Comparison of ENCODE assay signal across 8 cellular contexts in the genomic region with DNA sequence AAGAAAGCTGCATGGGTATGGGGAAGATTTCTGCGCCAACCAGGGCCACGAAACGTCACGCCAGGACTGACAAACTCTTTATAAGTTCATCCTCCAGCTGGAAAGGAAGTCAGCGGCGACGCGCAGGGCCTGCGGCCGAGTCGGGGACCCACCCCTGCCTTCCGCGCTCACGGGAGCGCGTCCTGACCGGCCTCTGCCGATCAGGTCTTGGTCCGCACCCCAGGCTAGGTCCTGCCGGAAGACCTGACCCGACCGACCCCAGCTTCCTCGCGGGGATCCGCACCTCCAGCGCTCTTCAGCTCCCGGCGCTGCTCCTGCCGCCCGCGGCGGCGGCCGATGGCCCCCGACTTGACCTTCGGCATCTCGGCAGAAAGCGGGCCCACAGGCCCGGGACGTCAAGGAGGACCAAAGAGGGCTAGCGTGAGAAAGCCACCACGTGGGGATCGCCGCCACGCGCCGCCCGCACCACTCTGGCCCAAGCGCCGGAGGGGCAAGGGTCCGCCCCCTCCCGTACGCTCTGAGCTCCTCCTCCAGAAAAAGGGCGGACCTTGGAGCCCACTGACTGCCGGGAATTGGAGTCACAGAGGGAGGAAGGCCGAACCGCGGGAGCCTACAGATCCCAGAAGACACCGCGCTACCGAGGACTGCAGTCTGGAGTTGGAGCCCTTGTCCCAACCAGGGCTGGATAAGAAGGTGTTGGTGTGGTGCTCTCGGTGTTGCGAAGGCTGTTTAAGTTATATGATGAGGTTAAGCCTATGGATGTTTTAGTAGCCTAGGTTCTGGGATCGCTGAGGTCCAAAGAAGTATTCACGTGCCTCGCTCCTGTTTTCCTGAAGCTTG. TPM values are rescaled to one million over a fixed set of nuclear protein-coding genes. Genes with fewer than 3 reads are reported as not detected.
DNase-seq lines count a peak whose midpoint lies in the region; FAIRE-seq and TF ChIP-seq lines count a peak whose summit lies in the region.

TSS of gene DIMT1 (minus strand) at position 495 of the 840 bp plus-strand sequence. CDS start at position 362, 133 bp downstream.

- TF ChIP-seq CTCF in HFF-Myc (IDR thresholded peaks at IDR 0.05; ENCODE audit: low read depth, low read length, missing control alignments) = no peak
- TF ChIP-seq CTCF in subcutaneous adipose tissue (IDR thresholded peaks at IDR 0.05; ENCODE audit: low read depth) = no peak

- WGBS in neuronal stem cell (ENCODE audit: extremely low coverage in 2 of 2, insufficient read length in 2 of 2, insufficient replicate concordance in 1 of 2), 2 donors = no CpG with 5 or more reads among the region's 66 CpGs

- no peak within 1 kb of the TSS for H2AK5ac ChIP-seq in neuronal stem cell (ENCODE audit: low read depth, low read length)

- H3K4me1 Mint-ChIP-seq in activated naive CD4-positive, alpha-beta T cell treated with anti-CD3 and anti-CD28 coated beads for 36 hours (ENCODE audit: low read depth) = peaks cover 19% of the 10 kb centered on the region

- H3K79me1 ChIP-seq in neuronal stem cell (ENCODE audit: low read depth, low read length) = peaks cover 1% of the 10 kb centered on the region

- no peaks in the 10 kb centered on the region for H3K9me3 Mint-ChIP-seq in activated naive CD4-positive, alpha-beta T cell treated with anti-CD3 and anti-CD28 coated beads for 36 hours

- no peaks in the 10 kb centered on the region for H3K27me3 Mint-ChIP-seq in activated naive CD4-positive, alpha-beta T cell treated with anti-CD3 and anti-CD28 coated beads for 36 hours (ENCODE audit: low read depth)

- peak within 1 kb of the TSS; percentile 94 for H3K18ac ChIP-seq in neuronal stem cell (ENCODE audit: low read length)

- no peak within 1 kb of the TSS for H2BK120ac ChIP-seq in neuronal stem cell (ENCODE audit: low read depth, low read length)

- H3K27ac ChIP-seq in neuronal stem cell (replicated peaks; ENCODE audit: low read length) = peak within 1 kb of the TSS; percentile 97

- CTCF ChIA-PET in activated naive CD4-positive, alpha-beta T cell treated with anti-CD3 and anti-CD28 coated beads for 36 hours (lab: Charles Lee) = interaction anchor here (0.7 to 3.7 kb wide), 4 partner anchors 10 to 179 kb away, joined by 3 to 27 read pairs (median 4); no protein-coding TSS in a partner anchor

- no peak within 1 kb of the TSS for H2BK5ac ChIP-seq in neuronal stem cell (ENCODE audit: low read length)

- no peak within 1 kb of the TSS for H3K4ac ChIP-seq in neuronal stem cell (ENCODE audit: low read length)

- H3K27me3 ChIP-seq in neuronal stem cell (ENCODE audit: control insufficient read depth in 3 of 3, insufficient read depth in 3 of 3, low read depth in 1 of 3, low read length in 3 of 3) = no peaks in the 10 kb centered on the region

- H2BK15ac ChIP-seq in neuronal stem cell (ENCODE audit: low read length) = no peak within 1 kb of the TSS

- H3K36me3 ChIP-seq in neuronal stem cell (replicated peaks in 1 of 2; ENCODE audit: control insufficient read depth in 2 of 2, insufficient read depth in 2 of 2, low read length in 2 of 2) = peaks cover under 1 to 32% of the 10 kb centered on the region in 2 donors

- peak within 1 kb of the TSS; percentile 90 for H3K27ac Mint-ChIP-seq in activated naive CD4-positive, alpha-beta T cell treated with anti-CD3 and anti-CD28 coated beads for 36 hours

- H3K9me3 ChIP-seq in neuronal stem cell (replicated peaks in 1 of 2; ENCODE audit: control insufficient read depth in 2 of 2, insufficient read depth in 1 of 2, low read depth in 1 of 2, low read length in 2 of 2) = no peaks in the 10 kb centered on the region

- H3K4me3 ChIP-seq in HFF-Myc (replicated peaks; ENCODE audit: low read depth, low read length) (peak within 1 kb of the TSS; percentile 97), neuronal stem cell (ENCODE audit: low read length in 2 of 2) (peak within 1 kb of the TSS; percentile 75 to 88)

- H3K4me1 ChIP-seq in neuronal stem cell (ENCODE audit: control insufficient read depth in 2 of 2, insufficient read depth in 1 of 2, low read depth in 1 of 2, low read length in 2 of 2) = peaks cover 0 to 4% of the 10 kb centered on the region in 2 donors

- H4K8ac ChIP-seq in neuronal stem cell (ENCODE audit: low read depth, low read length) = no peak within 1 kb of the TSS

- intact Hi-C loops in activated naive CD4-positive, alpha-beta T cell treated with anti-CD3 and anti-CD28 coated beads for 36 hours (cut with micrococcal nuclease) = loop anchor here (1.0 to 5.0 kb wide), 6 partner anchors 8 to 1458 kb away; partner anchors contain the start of genes ERCC8, IPO11, KIF2A and LRRC70

- no peak for FAIRE-seq in frontal cortex (lab: Jason Lieb, UNC)

- peak; percentile 96 for DNase-seq in GM03348 (ENCODE audit: low spot score)
- DNase-seq in HFF-Myc (ENCODE audit: extremely low read depth, low read depth) = peak; percentile 92
- DNase-seq in NAMALWA (ENCODE audit: low spot score) = peak; percentile 99
- peak; percentile 98 for DNase-seq in SK-N-DZ (ENCODE audit: low spot score)
- peak; percentile 97 for DNase-seq in activated naive CD4-positive, alpha-beta T cell treated with anti-CD3 and anti-CD28 coated beads for 36 hours
- DNase-seq in frontal cortex (ENCODE audit: low spot score in 2 of 2) = peak; percentile 93 to 94
- peak; percentile 94 for DNase-seq in neuronal stem cell (ENCODE audit: low spot score)

- peak within 1 kb of the TSS; percentile 96 for H2AFZ ChIP-seq in neuronal stem cell (ENCODE audit: low read length)

- peak within 1 kb of the TSS; percentile 76 for H3K4me2 ChIP-seq in neuronal stem cell (ENCODE audit: insufficient read depth, low read length, poor library complexity, severe bottlenecking)

- H3K9ac ChIP-seq in neuronal stem cell (ENCODE audit: low read depth, low read length, poor library complexity) = peak within 1 kb of the TSS; percentile 66

- H3K14ac ChIP-seq in neuronal stem cell (ENCODE audit: low read length) = no peak within 1 kb of the TSS

- H2BK12ac ChIP-seq in neuronal stem cell (ENCODE audit: low read length) = peak within 1 kb of the TSS; percentile 73

- peak within 1 kb of the TSS; percentile 98 for H3K4me3 Mint-ChIP-seq in activated naive CD4-positive, alpha-beta T cell treated with anti-CD3 and anti-CD28 coated beads for 36 hours

- peaks cover 21% of the 10 kb centered on the region for H3K36me3 Mint-ChIP-seq in activated naive CD4-positive, alpha-beta T cell treated with anti-CD3 and anti-CD28 coated beads for 36 hours (ENCODE audit: low read depth)

- H4K91ac ChIP-seq in neuronal stem cell (ENCODE audit: low read depth, low read length, poor library complexity) = no peak within 1 kb of the TSS

- peak within 1 kb of the TSS; percentile 96 for H3K23ac ChIP-seq in neuronal stem cell (ENCODE audit: low read depth, low read length, poor library complexity)

RNA-seq across cellular contexts. Expression of gene DIMT1, which starts in this region (rescaled TPM):
- polyA plus RNA-seq in SK-N-DZ (2014; cell fraction: cytosol; rRNA removed) = 53.9 and 59.6 TPM in 2 replicates
- 84.2 and 87.8 TPM in 2 replicates for polyA plus RNA-seq in SK-N-DZ (2014; cell fraction: nucleus; rRNA removed)
- total RNA-seq in activated naive CD4-positive, alpha-beta T cell treated with anti-CD3 and anti-CD28 coated beads for 36 hours = 10 to 100 TPM; 47.4 to 48.4 TPM
- total RNA-seq in frontal cortex (18.8 TPM), subcutaneous adipose tissue (10 to 100 TPM; 11.7 to 36.3 (median 24.5) TPM)
- 24.4 TPM for polyA plus RNA-seq in neuronal stem cell (2013, experiment 1 of 2)
- polyA plus RNA-seq in neuronal stem cell (2013, experiment 2 of 2) = 24.2 TPM

Comparison
In these comparisons a context has a peak if more than half of its experiments do, and no peak if none do; other contexts are left out.
1. Peak in every context shown above with its lines: DNase-seq, H3K4me3 ChIP-seq and H3K27ac ChIP-seq.